In the genomic region with DNA sequence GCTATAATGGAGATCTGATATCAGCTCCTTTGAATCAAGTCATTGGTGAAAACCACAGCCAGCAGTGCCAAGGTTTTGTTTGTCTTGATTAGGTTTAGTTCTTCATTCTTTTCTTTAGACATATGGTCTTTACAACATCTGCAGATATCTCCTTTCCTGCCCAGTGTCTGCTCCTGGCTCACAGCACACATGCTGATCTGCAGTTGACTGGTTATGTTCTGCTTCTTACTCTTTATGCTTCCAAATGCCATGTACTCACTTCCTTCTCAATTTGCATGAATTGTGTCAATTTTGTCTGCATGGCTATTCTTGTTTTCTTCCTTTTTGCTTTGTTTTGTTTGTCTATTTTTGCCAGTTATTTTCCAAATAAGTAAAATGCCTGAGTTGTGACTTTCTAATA, we compare ENCODE assay signal across 10 cellular contexts. TPM values are rescaled to one million over a fixed set of nuclear protein-coding genes. Genes with fewer than 3 reads are reported as not detected.
A peak's percentile ranks its signal among the peaks of the same experiment; 100 is the strongest.
DNase-seq lines count a peak whose midpoint lies in the region; ATAC-seq and TF ChIP-seq lines count a peak whose summit lies in the region.
"Had no signal": no experiment of that assay in that cellular context is flagged by ENCODE, and none has a peak within 500 bp of the region (broad histone marks: within the 10 kb centered on the region; RNA-seq: fewer than 3 reads in every experiment).

No MANE protein-coding gene starts in this region.

- H3K4me1 Mint-ChIP-seq in CD4-positive, alpha-beta memory T cell: peaks cover 76 to 97% (median 88%) of the 10 kb centered on the region in 4 donors

- CTCF ChIA-PET in CD4-positive, alpha-beta memory T cell (lab: Charles Lee; ENCODE audit: partially characterized antibody): interaction anchor here (1.3 to 23.0 kb wide), 9 partner anchors 9 to 277 kb away, joined by 4 to 745 read pairs (median 21); a partner anchor contains a TSS
- CTCF ChIA-PET in GM10248 (lab: Yijun Ruan, JAX): interaction anchor here (1.4 to 7.1 kb wide), 6 partner anchors 8 to 165 kb away, joined by 3 to 99 read pairs (median 5); no protein-coding TSS in a partner anchor

- H3K4me3 ChIP-seq in CD4-positive, alpha-beta memory T cell (ENCODE audit: low read length in 2 of 2): peak overlapping the region in 1 of 2 donors; percentile 29
- H3K4me3 ChIP-seq in right lobe of liver (no peak overlapping the region), SJCRH30 (no peak overlapping the region)
- H3K4me3 ChIP-seq: tibial nerve had no signal

- H3K27me3 ChIP-seq in CD4-positive, alpha-beta memory T cell (ENCODE audit: insufficient read depth, low read length): no peaks in the 10 kb centered on the region
- H3K27me3 ChIP-seq in right lobe of liver: no peaks in the 10 kb centered on the region
- no peaks in the 10 kb centered on the region for H3K27me3 ChIP-seq in SJCRH30
- H3K27me3 ChIP-seq: tibial nerve had no signal

- POLR2A ChIA-PET in CD4-positive, alpha-beta memory T cell (lab: Charles Lee; ENCODE audit: partially characterized antibody): interaction anchor here (1.2 to 23.2 kb wide), 5 partner anchors 10 to 290 kb away, joined by 4 to 728 read pairs (median 119); a partner anchor contains a TSS
- POLR2A ChIA-PET in GM10248 (lab: Yijun Ruan, JAX): no interaction called here

- H3K4me1 ChIP-seq in CD4-positive, alpha-beta memory T cell (ENCODE audit: insufficient read depth, low read length): peaks cover 99% of the 10 kb centered on the region
- H3K4me1 ChIP-seq in right lobe of liver: no peaks in the 10 kb centered on the region
- peaks cover 23% of the 10 kb centered on the region for H3K4me1 ChIP-seq in SJCRH30

- no peaks in the 10 kb centered on the region for H3K27me3 Mint-ChIP-seq in CD4-positive, alpha-beta memory T cell

- H3K36me3 ChIP-seq in CD4-positive, alpha-beta memory T cell (ENCODE audit: insufficient read depth, low read length): peaks cover 26% of the 10 kb centered on the region
- H3K36me3 ChIP-seq in right lobe of liver (no peaks in the 10 kb centered on the region), SJCRH30 (no peaks in the 10 kb centered on the region)
- H3K36me3 ChIP-seq: tibial nerve had no signal

- DNase-seq in CD4-positive, alpha-beta memory T cell: no peak
- peak; percentile 64 for DNase-seq in SKM-1 (lab: John Stamatoyannopoulos, UW; ENCODE audit: unreplicated experiment)
- no peak for DNase-seq in right lobe of liver
- no peak for DNase-seq in C1 segment of cervical spinal cord (lab: John Stamatoyannopoulos, UW)
- no peak for DNase-seq in GM10248 (ENCODE audit: extremely low spot score)
- DNase-seq in SJCRH30: no peak
- DNase-seq: stimulated activated CD4-positive, alpha-beta T cell treated with anti-CD3 and anti-CD28 coated beads, Interleukin-15, amount 100 ng/mL, for 24 hours had no signal

- TF ChIP-seq POLR2A in right lobe of liver (IDR thresholded peaks at IDR 0.05): peak; percentile 40

- intact Hi-C loops in CD4-positive, alpha-beta memory T cell (cut with micrococcal nuclease): loop anchor here (1.0 kb wide), 1 partner anchor 9 kb away; no protein-coding TSS in a partner anchor
- intact Hi-C loops in right lobe of liver (cut with DNase I): no loop called here

- no peak for TF ChIP-seq CTCF in right lobe of liver (IDR thresholded peaks at IDR 0.05)
- no peak for TF ChIP-seq CTCF in GM10248 (IDR thresholded peaks at IDR 0.05; ENCODE audit: control extremely low read depth, extremely low read depth, low read depth, missing control alignments)

- H3K36me3 Mint-ChIP-seq in CD4-positive, alpha-beta memory T cell: peaks cover 44 to 70% of the 10 kb centered on the region in 2 donors

- ATAC-seq in GM21576 (IDR thresholded peaks at IDR 0.05; ENCODE audit: unreplicated experiment): peak; percentile 33
- peak; percentile 36 to 55 (median 38) for ATAC-seq in right lobe of liver
- ATAC-seq in GM19035 (IDR thresholded peaks at IDR 0.05; ENCODE audit: unreplicated experiment): no peak

- no peak overlapping the region for H3K27ac ChIP-seq in CD4-positive, alpha-beta memory T cell (ENCODE audit: low read depth, low read length)
- H3K27ac ChIP-seq in right lobe of liver (peak overlapping the region in 2 of 3 donors; percentile 5 to 17), SJCRH30 (no peak overlapping the region)

- peaks cover 0 to 2% (median 0%) of the 10 kb centered on the region in 8 donors for H3K9me3 Mint-ChIP-seq in CD4-positive, alpha-beta memory T cell

- H3K27ac Mint-ChIP-seq in CD4-positive, alpha-beta memory T cell: peak overlapping the region in 4 of 7 donors; percentile 78 to 93 (median 84)

- H3K4me3 Mint-ChIP-seq in CD4-positive, alpha-beta memory T cell: peak overlapping the region; percentile 61 to 88 (median 79)

- no peaks in the 10 kb centered on the region for H3K9me3 ChIP-seq in CD4-positive, alpha-beta memory T cell (ENCODE audit: control insufficient read depth in 1 of 2, low read length in 2 of 2)
- H3K9me3 ChIP-seq in right lobe of liver (no peaks in the 10 kb centered on the region), SJCRH30 (replicated peaks) (no peaks in the 10 kb centered on the region)
- H3K9me3 ChIP-seq: tibial nerve had no signal

RNA-seq across cellular contexts. Expression of a gene that starts 8.0 kb away (rescaled TPM):
- total RNA-seq in CD4-positive, alpha-beta memory T cell: 100 to 1,000 TPM; 162 to 163 TPM
- 100 to 1,000 TPM in 1 of 2 donors, 10 to 100 TPM in 1; 37.1 to 125 TPM for polyA plus RNA-seq in CD4-positive, alpha-beta memory T cell
- 1 to 10 TPM; 3.3 to 9.8 (median 5.0) TPM for total RNA-seq in right lobe of liver
- 6.3 and 6.6 TPM in 2 replicates for total RNA-seq in SJCRH30 (2014; rRNA removed; shearing (Covaris generic))

Comparison
In these comparisons a context has a peak if more than half of its experiments do, and no peak if none do; other contexts are left out.
1. H3K27ac ChIP-seq: peak in right lobe of liver (2 of 3); none in CD4-positive, alpha-beta memory T cell (single experiment) and SJCRH30 (single experiment).
2. RNA of a gene that starts 8.0 kb away (total RNA-seq): 162 to 163 TPM in CD4-positive, alpha-beta memory T cell; 6.3 to 6.6 TPM in SJCRH30 and 3.3 to 9.8 TPM in right lobe of liver; every median in the first group is over 10 times any median in the second.